In the genomic region with DNA sequence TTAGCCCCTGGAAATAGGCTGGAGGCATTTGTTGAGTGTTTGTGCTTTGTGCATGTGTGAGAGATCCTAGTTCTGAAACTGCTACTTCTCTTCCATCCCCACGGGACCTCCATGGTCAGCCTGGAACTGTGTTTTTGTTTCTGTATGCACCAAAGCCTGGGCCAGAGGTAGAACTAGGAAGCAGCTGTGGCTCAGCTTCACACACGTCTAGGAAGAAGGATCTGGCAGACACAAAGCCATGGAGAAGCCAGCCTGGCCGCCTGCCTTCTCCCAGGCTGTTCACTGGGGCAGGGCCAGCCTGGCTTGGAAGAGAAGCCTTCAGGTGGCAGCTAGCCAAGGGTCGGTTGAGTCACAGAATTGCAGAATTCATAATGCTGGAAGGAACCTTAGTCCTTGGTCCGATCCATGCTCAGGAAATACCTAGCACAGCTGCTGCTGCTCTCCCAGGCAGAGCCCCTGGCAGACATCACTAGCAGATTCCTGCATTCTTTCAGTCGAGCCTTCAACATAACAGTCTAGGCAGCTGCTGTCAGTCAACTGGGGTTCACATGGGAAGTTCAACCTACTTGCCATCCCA, we compare ENCODE assay signal across 8 cellular contexts. TPM values are rescaled to one million over a fixed set of nuclear protein-coding genes. Genes with fewer than 3 reads are reported as not detected.
DNase-seq lines count a peak whose midpoint lies in the region; TF ChIP-seq lines count a peak whose summit lies in the region.

No MANE protein-coding gene starts in this region.

- peak overlapping the region; percentile 30 for H3K27ac Mint-ChIP-seq in activated naive CD4-positive, alpha-beta T cell treated with anti-CD3 and anti-CD28 coated beads, Interleukin-2, amount 50 U/mL, for 24 hours

- 54% methylated on average over 6 of the region's 6 CpGs for whole genome bisulfite sequencing in hepatocyte (ENCODE audit: low lambda C conversion rate, missing lambda C conversion rate)

- H3K4me3 ChIP-seq in hepatocyte (no peak overlapping the region), skeletal muscle tissue (ENCODE audit: low read length in 3 of 3) (no peak overlapping the region)

- no peak overlapping the region for H3K4me3 Mint-ChIP-seq in activated naive CD4-positive, alpha-beta T cell treated with anti-CD3 and anti-CD28 coated beads, Interleukin-2, amount 50 U/mL, for 24 hours

- H3K79me2 ChIP-seq in hepatocyte: peaks cover 13% of the 10 kb centered on the region

- H3K4me1 ChIP-seq in hepatocyte (ENCODE audit: insufficient read depth) (peaks cover 23% of the 10 kb centered on the region), skeletal muscle tissue (ENCODE audit: control insufficient read depth in 3 of 3, insufficient read depth in 3 of 3, low read length in 3 of 3) (peaks cover 12 to 17% (median 15%) of the 10 kb centered on the region in 3 donors)

- no peaks in the 10 kb centered on the region for H3K27me3 ChIP-seq in hepatocyte
- no peaks in the 10 kb centered on the region for H3K27me3 ChIP-seq in skeletal muscle tissue (ENCODE audit: control insufficient read depth in 3 of 3, insufficient read depth in 3 of 3, low read length in 3 of 3)

- H3K36me3 ChIP-seq in hepatocyte (replicated peaks; ENCODE audit: insufficient read depth, low read depth): no peaks in the 10 kb centered on the region
- H3K36me3 ChIP-seq in skeletal muscle tissue (ENCODE audit: control insufficient read depth in 3 of 3, insufficient read depth in 3 of 3, low read length in 3 of 3): no peaks in the 10 kb centered on the region

- H3K27me3 Mint-ChIP-seq in activated naive CD4-positive, alpha-beta T cell treated with anti-CD3 and anti-CD28 coated beads, Interleukin-2, amount 50 U/mL, for 24 hours: no peaks in the 10 kb centered on the region

- H3K4me2 ChIP-seq in hepatocyte: peak overlapping the region; percentile 0

- no peaks in the 10 kb centered on the region for H3K9me2 ChIP-seq in hepatocyte (replicated peaks; ENCODE audit: insufficient read depth)

- H3K9me3 ChIP-seq in hepatocyte (ENCODE audit: low read depth) (no peaks in the 10 kb centered on the region), skeletal muscle tissue (ENCODE audit: control insufficient read depth in 3 of 3, low read length in 3 of 3) (no peaks in the 10 kb centered on the region)

- no peak overlapping the region for H3K9ac ChIP-seq in skeletal muscle tissue (ENCODE audit: low read depth in 1 of 3, low read length in 3 of 3)

- no peaks in the 10 kb centered on the region for H3K9me3 Mint-ChIP-seq in activated naive CD4-positive, alpha-beta T cell treated with anti-CD3 and anti-CD28 coated beads, Interleukin-2, amount 50 U/mL, for 24 hours

- no peaks in the 10 kb centered on the region for H4K20me1 ChIP-seq in hepatocyte (ENCODE audit: insufficient read depth, poor library complexity, severe bottlenecking)

- TF ChIP-seq CTCF in hepatocyte (IDR thresholded peaks at IDR 0.05; ENCODE audit: poor library complexity): no peak

- H3K36me3 Mint-ChIP-seq in activated naive CD4-positive, alpha-beta T cell treated with anti-CD3 and anti-CD28 coated beads, Interleukin-2, amount 50 U/mL, for 24 hours: no peaks in the 10 kb centered on the region

- peak overlapping the region; percentile 20 for H3K27ac ChIP-seq in angular gyrus (ENCODE audit: low read depth, low read length)
- peak overlapping the region; percentile 73 for H3K27ac ChIP-seq in hepatocyte
- peak overlapping the region; percentile 81 for H3K27ac ChIP-seq in skeletal muscle tissue (ENCODE audit: low read depth, low read length)

- DNase-seq in activated naive CD4-positive, alpha-beta T cell (lab: John Stamatoyannopoulos, UW): no peak
- DNase-seq in hepatocyte (ENCODE audit: low spot score) (peak; percentile 82), COR-L47 (lab: John Stamatoyannopoulos, UW) (no peak), DMS114 treated with DMSO at 0.1 percent for 48 hours (lab: John Stamatoyannopoulos, UW; ENCODE audit: unreplicated experiment) (no peak)
- DNase-seq in activated effector memory CD4-positive, alpha-beta T cell treated with anti-CD3 and anti-CD28 coated beads, Interleukin-2, amount 50 U/mL, for 16 hours: no peak

- H2AFZ ChIP-seq in hepatocyte: no peak overlapping the region

- H3K4me1 Mint-ChIP-seq in activated naive CD4-positive, alpha-beta T cell treated with anti-CD3 and anti-CD28 coated beads, Interleukin-2, amount 50 U/mL, for 24 hours: peaks cover 57% of the 10 kb centered on the region

RNA-seq across cellular contexts. Expression of a gene that starts 27.0 kb away (rescaled TPM):
- total RNA-seq in hepatocyte (4.2 and 4.7 TPM in 2 replicates), skeletal muscle tissue (4.7 TPM)
- 8.6 and 11.8 TPM in 2 replicates for polyA plus RNA-seq in hepatocyte

Comparison
In these comparisons a context has a peak if more than half of its experiments do, and no peak if none do; other contexts are left out.
1. H3K27ac ChIP-seq: peak in every context shown above with its lines; median percentile 81 in skeletal muscle tissue; 73 in hepatocyte; 20 in angular gyrus.